Comparison of ENCODE assay signal across 20 cellular contexts in the genomic region with DNA sequence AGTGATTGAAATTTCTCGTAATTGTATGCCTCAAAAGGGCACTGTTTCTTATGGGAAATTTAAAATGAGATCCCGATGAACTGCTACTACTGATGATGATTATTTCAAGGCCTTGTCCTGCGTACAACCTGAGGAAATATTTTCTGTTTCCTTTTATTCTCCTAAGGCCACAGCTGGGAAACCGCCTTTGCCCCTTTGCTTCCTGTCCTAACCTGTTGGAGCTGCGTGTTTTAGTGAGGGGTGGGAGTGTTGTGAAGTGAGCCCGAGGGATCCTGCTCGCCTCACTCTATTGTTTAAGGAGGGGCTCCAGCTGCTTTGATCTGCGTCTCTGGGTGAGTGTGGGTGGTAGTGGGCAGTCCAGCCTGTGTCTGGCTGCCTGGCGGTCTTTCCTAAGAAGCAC. TPM values are rescaled to one million over a fixed set of nuclear protein-coding genes. Genes with fewer than 3 reads are reported as not detected.
A peak's percentile ranks its signal among the peaks of the same experiment; 100 is the strongest.
DNase-seq lines count a peak whose midpoint lies in the region; ATAC-seq, FAIRE-seq and TF ChIP-seq lines count a peak whose summit lies in the region.
"Had no signal": no experiment of that assay in that cellular context is flagged by ENCODE, and none has a peak within 500 bp of the region (broad histone marks: within the 10 kb centered on the region; RNA-seq: fewer than 3 reads in every experiment).

No MANE protein-coding gene starts in this region.

- CTCF ChIA-PET in endothelial cell of umbilical vein (lab: Charles Lee) = interaction anchor here (0.7 to 1.0 kb wide), 2 partner anchors 15 to 28 kb away, joined by 3 read pairs; no protein-coding TSS in a partner anchor

- in situ Hi-C loops in brain microvascular endothelial cell (cut with HindIII; ENCODE audit: low pct_ligation_motif_present, low sequenced_read_pairs) = no loop called here

- POLR2A ChIA-PET in endothelial cell of umbilical vein (lab: Charles Lee) = no interaction called here

- H3K9me1 ChIP-seq in endothelial cell of umbilical vein (replicated peaks; ENCODE audit: control insufficient read depth, extremely low read depth, insufficient read depth, low read length) = no peaks in the 10 kb centered on the region

- ATAC-seq in GM21737 (IDR thresholded peaks at IDR 0.05; ENCODE audit: unreplicated experiment) (no peak), omental fat pad (ENCODE audit: low FRiP score) (no peak)

- no peak overlapping the region for H3K4me2 ChIP-seq in endothelial cell of umbilical vein (ENCODE audit: insufficient read depth, low read length)

- WGBS in thymus = 89% methylated on average over 9 of the region's 9 CpGs

- intact Hi-C loops in endothelial cell of umbilical vein (cut with micrococcal nuclease) = no loop called here

- dilution Hi-C loops in endothelial cell of umbilical vein (cut with MboI; ENCODE audit: extremely low pct_ligation_motif_present, low sequenced_read_pairs) = no loop called here

- H3K79me2 ChIP-seq in endothelial cell of umbilical vein (ENCODE audit: control insufficient read depth, insufficient read depth, low read length) = no peaks in the 10 kb centered on the region

- no peak for FAIRE-seq in endothelial cell of umbilical vein (lab: Jason Lieb, UNC)
- FAIRE-seq: GM12892, HTR-8/SVneo had no signal

- H3K4me1 ChIP-seq in NT2/D1 (ENCODE audit: insufficient read depth, insufficient read length) (peaks cover 6% of the 10 kb centered on the region), endothelial cell of umbilical vein (ENCODE audit: control insufficient read depth, extremely low read depth, insufficient read depth, low read length) (peaks cover 4% of the 10 kb centered on the region), thymus (ENCODE audit: control insufficient read depth, insufficient read depth, low read length) (peaks cover under 1% of the 10 kb centered on the region)

- H3K27ac ChIP-seq in endothelial cell of umbilical vein (ENCODE audit: insufficient read depth, low read depth, low read length) (no peak overlapping the region), thymus (ENCODE audit: low read depth) (peak overlapping the region; percentile 46), brain microvascular endothelial cell (no peak overlapping the region)
- H3K27ac ChIP-seq: HL-60, SJCRH30 had no signal

- H3K27me3 ChIP-seq in NT2/D1 (ENCODE audit: insufficient read depth, insufficient read length) (no peaks in the 10 kb centered on the region), endothelial cell of umbilical vein (ENCODE audit: control insufficient read depth in 2 of 2, insufficient read depth in 2 of 2, low read length in 2 of 2) (no peaks in the 10 kb centered on the region), thymus (ENCODE audit: control insufficient read depth, insufficient read depth) (no peaks in the 10 kb centered on the region), brain microvascular endothelial cell (replicated peaks) (no peaks in the 10 kb centered on the region)
- H3K27me3 ChIP-seq: SJCRH30 had no signal

- H3K36me3 ChIP-seq in NT2/D1 (ENCODE audit: insufficient read depth, insufficient read length, low read length) (no peaks in the 10 kb centered on the region), endothelial cell of umbilical vein (ENCODE audit: control insufficient read depth in 2 of 2, extremely low read depth in 1 of 2, insufficient read depth in 2 of 2, low read length in 2 of 2) (no peaks in the 10 kb centered on the region), thymus (ENCODE audit: control insufficient read depth, insufficient read depth) (no peaks in the 10 kb centered on the region), brain microvascular endothelial cell (replicated peaks) (no peaks in the 10 kb centered on the region)
- H3K36me3 ChIP-seq: SJCRH30 had no signal

- BruUV-seq in endothelial cell of umbilical vein (replicated peaks; lab: Mats Ljungman, UMichigan) = no TSS peak

- DNase-seq in NT2/D1 (ENCODE audit: low read depth, low spot score) (no peak), endothelial cell of umbilical vein (ENCODE audit: low read depth, low spot score) (peak; percentile 66), lung microvascular endothelial cell (ENCODE audit: low read depth in 2 of 2) (peak; percentile 52 to 63), brain microvascular endothelial cell (no peak), omental fat pad (ENCODE audit: low spot score) (no peak)
- DNase-seq: C1 segment of cervical spinal cord; DMS153; Kasumi-1; NCI-H187; NCI-H345; NCI-H526; NK-92 treated with Interleukin-12 subunit alpha and Interleukin-12 subunit beta, amount 100 ng/mL, for 24 hours; RPMI8226; SJCRH30 had no signal

- no peak overlapping the region for H3K4me3 ChIP-seq in NT2/D1 (ENCODE audit: insufficient read length, low read depth)
- H3K4me3 ChIP-seq in endothelial cell of umbilical vein (replicated peaks in 1 of 3; ENCODE audit: insufficient read depth in 1 of 3, low read depth in 1 of 3, low read length in 3 of 3) = no peak overlapping the region
- no peak overlapping the region for H3K4me3 ChIP-seq in thymus (ENCODE audit: low read length)
- H3K4me3 ChIP-seq in brain microvascular endothelial cell (ENCODE audit: low read depth, low read length) = no peak overlapping the region
- H3K4me3 ChIP-seq: SJCRH30 had no signal

- TF ChIP-seq CTCF in endothelial cell of umbilical vein (IDR thresholded peaks at IDR 0.05; ENCODE audit: extremely low read depth in 1 of 2, insufficient read depth in 1 of 2, low read depth in 1 of 2, low read length in 2 of 2) (no peak), brain microvascular endothelial cell (IDR thresholded peaks at IDR 0.05; ENCODE audit: low read depth, low read length, missing control alignments) (no peak), omental fat pad (IDR thresholded peaks at IDR 0.05) (no peak)

- H3K9ac ChIP-seq in NT2/D1 (ENCODE audit: insufficient read length, low read depth) (peak overlapping the region; percentile 33), endothelial cell of umbilical vein (replicated peaks; ENCODE audit: extremely low read depth, insufficient read depth, low read length) (no peak overlapping the region)

- H4K20me1 ChIP-seq in endothelial cell of umbilical vein (replicated peaks; ENCODE audit: control insufficient read depth, extremely low read depth, insufficient read depth, low read length) = no peaks in the 10 kb centered on the region

- H3K9me3 ChIP-seq in NT2/D1 (ENCODE audit: insufficient read depth, low read length) (no peaks in the 10 kb centered on the region), endothelial cell of umbilical vein (replicated peaks; ENCODE audit: control insufficient read depth, insufficient read depth, low read length) (no peaks in the 10 kb centered on the region), thymus (ENCODE audit: control insufficient read depth) (no peaks in the 10 kb centered on the region)
- H3K9me3 ChIP-seq: SJCRH30 had no signal

- TF ChIP-seq POLR2A in endothelial cell of umbilical vein (IDR thresholded peaks at IDR 0.05; ENCODE audit: low read depth, low read length) = no peak

- peak overlapping the region; percentile 59 for H2AFZ ChIP-seq in endothelial cell of umbilical vein (ENCODE audit: low read depth, low read length)

TF ChIP-seq in endothelial cell of umbilical vein, 7 proteins besides CTCF, POLR2A, EP300 and RAD21:
- TF ChIP-seq MYC (IDR thresholded peaks at IDR 0.05; ENCODE audit: low read depth, low read length) (no peak), POLR2AphosphoS5 (IDR thresholded peaks at IDR 0.05; ENCODE audit: insufficient read depth, low read depth, low read length) (no peak), EZH2 (IDR thresholded peaks at IDR 0.05; ENCODE audit: borderline replicate concordance, low read depth, low read length, severe bottlenecking) (no peak), GATA2 (IDR thresholded peaks at IDR 0.05; ENCODE audit: insufficient read depth, insufficient read length, low read depth, low read length) (no peak), JUN (IDR thresholded peaks at IDR 0.05; ENCODE audit: borderline replicate concordance, insufficient read depth, insufficient read length, low read depth) (no peak), FOS (IDR thresholded peaks at IDR 0.05; ENCODE audit: borderline replicate concordance, insufficient read depth, low read length) (no peak)
- TF ChIP-seq, protein P1, sequence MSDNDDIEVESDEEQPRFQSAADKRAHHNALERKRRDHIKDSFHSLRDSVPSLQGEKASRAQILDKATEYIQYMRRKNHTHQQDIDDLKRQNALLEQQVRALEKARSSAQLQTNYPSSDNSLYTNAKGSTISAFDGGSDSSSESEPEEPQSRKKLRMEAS (IDR thresholded peaks at IDR 0.05; ENCODE audit: insufficient read depth, insufficient read length) = no peak

RNA-seq across cellular contexts. Expression of a gene that starts 14.4 kb away (rescaled TPM):
- total RNA-seq in endothelial cell of umbilical vein (0.82 and 4.0 TPM in 2 replicates), lung microvascular endothelial cell (1.1 and 3.0 TPM in 2 replicates), omental fat pad (10 to 100 TPM in 2 of 4 donors, 1 to 10 TPM in 2; 2.6 to 23.3 (median 7.3) TPM)
- polyA plus RNA-seq in endothelial cell of umbilical vein (0.14 and 0.23 TPM in 2 replicates), thymus (10.4 TPM)
- polyA plus RNA-seq in endothelial cell of umbilical vein (2011; cell fraction: cytosol; rRNA removed) = 0.22 and 0.23 TPM in 2 replicates
- polyA plus RNA-seq in endothelial cell of umbilical vein (2011; cell fraction: nucleus; rRNA removed) = 0.94 and 1.4 TPM in 2 replicates
- 29.2 and 52.7 TPM in 2 replicates for polyA plus RNA-seq in endothelial cell of umbilical vein (2012)
- polyA minus RNA-seq in endothelial cell of umbilical vein = 0.42 and 0.90 TPM in 2 replicates
- not detected for polyA minus RNA-seq in endothelial cell of umbilical vein (2011; cell fraction: cytosol; rRNA and poly(A)+ RNA removed)
- polyA minus RNA-seq in endothelial cell of umbilical vein (2011; cell fraction: nucleus; rRNA and poly(A)+ RNA removed) = 0.96 and 1.8 TPM in 2 replicates
- polyA plus RNA-seq: IgD-negative memory B cell had no signal

Comparison
In these comparisons a context has a peak if more than half of its experiments do, and no peak if none do; other contexts are left out.
1. DNase-seq: peak in endothelial cell of umbilical vein (single experiment) and lung microvascular endothelial cell (2 of 2); none in NT2/D1 (single experiment), brain microvascular endothelial cell (single experiment) and omental fat pad (single experiment).